ENCODE assay signal across 8 cellular contexts in genomic region chr21:42010507-42011493, GRCh38. TPM values are rescaled to one million over a fixed set of nuclear protein-coding genes. Genes with fewer than 3 reads are reported as not detected.
DNase-seq lines count a peak whose midpoint lies in the region; ATAC-seq and TF ChIP-seq lines count a peak whose summit lies in the region.

No MANE protein-coding gene starts in this region.

- H3K4me1 Mint-ChIP-seq in MCF 10A (ENCODE audit: insufficient read depth, unreplicated experiment) = peaks cover 18% of the 10 kb centered on the region

- H3K27ac Mint-ChIP-seq in MCF 10A (ENCODE audit: low read depth, unreplicated experiment) = peak overlapping the region; percentile 95

- peak overlapping the region; percentile 84 for H3K4me3 ChIP-seq in RWPE2 (ENCODE audit: severe bottlenecking)

- no peaks in the 10 kb centered on the region for H3K36me3 Mint-ChIP-seq in MCF 10A (ENCODE audit: insufficient read depth, unreplicated experiment)

- peak overlapping the region; percentile 78 for H3K4me3 Mint-ChIP-seq in MCF 10A (ENCODE audit: unreplicated experiment)

- H3K9me3 Mint-ChIP-seq in MCF 10A (ENCODE audit: unreplicated experiment) = peaks cover 8% of the 10 kb centered on the region

- H3K27me3 ChIP-seq in RWPE2 (ENCODE audit: insufficient read depth, poor library complexity, severe bottlenecking) = no peaks in the 10 kb centered on the region

- CTCF ChIA-PET in MCF 10A (lab: Yijun Ruan, JAX) = interaction anchor here (0.6 to 6.4 kb wide), 5 partner anchors 93 to 133 kb away, joined by 3 to 24 read pairs (median 5); no protein-coding TSS in a partner anchor

- no TSS peak for BruUV-seq in MCF 10A (replicated peaks; lab: Mats Ljungman, UMichigan)

- H3K36me3 ChIP-seq in RWPE2 (ENCODE audit: low read depth) = peaks cover 16% of the 10 kb centered on the region

- ATAC-seq in GM19463 (IDR thresholded peaks at IDR 0.05; ENCODE audit: unreplicated experiment) (peak; percentile 10), HG03521 (IDR thresholded peaks at IDR 0.05; ENCODE audit: unreplicated experiment) (peak; percentile 18), RWPE2 (ENCODE audit: low read depth) (peak; percentile 64)

- TF ChIP-seq CTCF in RWPE2 (IDR thresholded peaks at IDR 0.05; ENCODE audit: poor library complexity, severe bottlenecking) (peak; percentile 18), MCF 10A (IDR thresholded peaks at IDR 0.05; ENCODE audit: unreplicated experiment) (no peak)

- peak overlapping the region; percentile 65 for H3K27ac ChIP-seq in RWPE2 (ENCODE audit: poor library complexity, severe bottlenecking)

- no peaks in the 10 kb centered on the region for H3K4me1 ChIP-seq in RWPE2 (ENCODE audit: insufficient read depth, poor library complexity, severe bottlenecking)

- H3K27me3 Mint-ChIP-seq in MCF 10A (ENCODE audit: insufficient read depth, unreplicated experiment) = no peaks in the 10 kb centered on the region

- POLR2A ChIA-PET in MCF 10A (lab: Yijun Ruan, JAX) = interaction anchor here (0.9 to 1.9 kb wide), 11 partner anchors 10 to 395 kb away, joined by 3 to 10 read pairs (median 4); partner anchors contain the start of gene PRDM15

- DNase-seq in GF-D8 (lab: John Stamatoyannopoulos, UW) (peak; percentile 29), RWPE2 (ENCODE audit: low spot score) (no peak), MCF 10A (ENCODE audit: unreplicated experiment) (peak; percentile 5), islet precursor cell (peak; percentile 50), HPDE6-E6E7 (ENCODE audit: extremely low spot score) (no peak)
- peak; percentile 33 for DNase-seq in stimulated activated CD4-positive, alpha-beta T cell treated with anti-CD3 and anti-CD28 coated beads, Interleukin-4, amount 100 ng/mL, for 1 hour

- no peaks in the 10 kb centered on the region for H3K9me3 ChIP-seq in RWPE2 (ENCODE audit: severe bottlenecking)

- intact Hi-C loops in MCF 10A (cut with micrococcal nuclease) = loop anchor here (5.0 kb wide), 1 partner anchor 133 kb away; the partner anchor contains the start of gene PRDM15

RNA-seq across cellular contexts. Expression of gene ZBTB21, which starts 0.6 kb away (rescaled TPM):
- total RNA-seq in MCF 10A (2022) = 21.5 and 27.3 TPM in 2 replicates

RNA-seq across cellular contexts. Expression of gene C2CD2, which starts 57.0 kb away (rescaled TPM):
- 25.0 and 25.1 TPM in 2 replicates for total RNA-seq in MCF 10A (2022)

Comparison
In these comparisons a context has a peak if more than half of its experiments do, and no peak if none do; other contexts are left out.
1. DNase-seq: peak in GF-D8 (single experiment), MCF 10A (single experiment), islet precursor cell (single experiment) and stimulated activated CD4-positive, alpha-beta T cell treated with anti-CD3 and anti-CD28 coated beads, Interleukin-4, amount 100 ng/mL, for 1 hour (single experiment); none in RWPE2 (single experiment) and HPDE6-E6E7 (single experiment).
2. ATAC-seq: peak in every context shown above with its lines; median percentile 64 in RWPE2; 18 in HG03521; 10 in GM19463.